Comparison of ENCODE assay signal across 16 cellular contexts in the genomic region with DNA sequence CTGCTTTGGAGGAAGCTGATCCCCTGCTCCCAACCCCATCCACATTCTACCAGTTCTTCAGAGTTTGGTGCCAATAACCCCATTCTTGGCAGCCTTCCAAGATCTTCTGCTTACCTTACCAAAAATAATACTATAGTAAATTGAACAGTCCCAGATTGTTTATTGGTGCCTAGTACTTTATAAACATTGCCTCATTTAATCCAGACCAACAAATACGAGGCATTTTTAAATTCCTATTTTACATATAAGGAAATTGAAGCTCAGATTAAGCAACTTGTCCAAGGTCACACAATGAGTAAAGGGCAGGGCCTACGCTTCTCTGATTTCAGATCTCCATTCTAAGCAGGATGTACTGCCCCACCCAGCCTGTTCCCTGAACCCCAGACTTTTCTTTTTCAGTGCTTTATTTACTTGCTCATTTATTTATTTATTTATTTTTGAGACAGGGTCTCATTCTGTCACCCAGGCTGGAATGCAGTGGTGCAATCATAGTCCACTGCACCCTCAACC. TPM values are rescaled to one million over a fixed set of nuclear protein-coding genes. Genes with fewer than 3 reads are reported as not detected.
DNase-seq lines count a peak whose midpoint lies in the region; ATAC-seq and TF ChIP-seq lines count a peak whose summit lies in the region.
"Had no signal": no experiment of that assay in that cellular context is flagged by ENCODE, and none has a peak within 500 bp of the region (broad histone marks: within the 10 kb centered on the region; RNA-seq: fewer than 3 reads in every experiment).

No MANE protein-coding gene starts in this region.

- WGBS in right lobe of liver (ENCODE audit: insufficient coverage, low coverage, low lambda C conversion rate, missing lambda C conversion rate) = 12% methylated on average over 2 of the region's 2 CpGs

- H3K27ac Mint-ChIP-seq in naive thymus-derived CD4-positive, alpha-beta T cell = no peak overlapping the region
- H3K27ac Mint-ChIP-seq: naive B cell, T-helper 17 cell had no signal

- intact Hi-C loops in right lobe of liver (cut with DNase I) = no loop called here
- intact Hi-C loops in naive thymus-derived CD4-positive, alpha-beta T cell (cut with micrococcal nuclease) = no loop called here

- no peak overlapping the region for H3K27ac ChIP-seq in right lobe of liver
- no peak overlapping the region for H3K27ac ChIP-seq in naive thymus-derived CD4-positive, alpha-beta T cell (ENCODE audit: low read depth, low read length)
- H3K27ac ChIP-seq: left ventricle myocardium inferior, psoas muscle had no signal

- H3K4me3 Mint-ChIP-seq in naive thymus-derived CD4-positive, alpha-beta T cell = no peak overlapping the region
- H3K4me3 Mint-ChIP-seq: naive B cell, T-helper 17 cell had no signal

- peaks cover 0 to 34% (median 6%) of the 10 kb centered on the region in 5 donors for H3K27me3 Mint-ChIP-seq in naive thymus-derived CD4-positive, alpha-beta T cell

- no peak overlapping the region for H3K4me3 ChIP-seq in Jurkat, Clone E6-1 (ENCODE audit: low read length)
- no peak overlapping the region for H3K4me3 ChIP-seq in right lobe of liver
- H3K4me3 ChIP-seq in naive thymus-derived CD4-positive, alpha-beta T cell (ENCODE audit: low read length) = no peak overlapping the region
- H3K4me3 ChIP-seq: left ventricle myocardium inferior, psoas muscle had no signal

- DNase-seq in Jurkat, Clone E6-1 (ENCODE audit: low read depth, low spot score) = peak; percentile 3
- DNase-seq in NCI-H2029 treated with DMSO at 0.1 percent for 48 hours (lab: John Stamatoyannopoulos, UW) = peak; percentile 94
- peak; percentile 12 for DNase-seq in NCI-H82 treated with DMSO at 0.1 percent for 48 hours (lab: John Stamatoyannopoulos, UW; ENCODE audit: unreplicated experiment)
- DNase-seq in right lobe of liver = peak in 1 of 3 donors; percentile 63
- DNase-seq in naive thymus-derived CD4-positive, alpha-beta T cell = no peak
- no peak for DNase-seq in SIG-M5 (lab: John Stamatoyannopoulos, UW)
- DNase-seq: activated CD4-positive, alpha-beta T cell treated with anti-CD3 and anti-CD28 coated beads for 1 hour; activated T-cell treated with anti-CD3 and anti-CD28 coated beads for 4 hours; C1 segment of cervical spinal cord; left ventricle myocardium inferior; naive B cell; psoas muscle; stimulated activated CD4-positive, alpha-beta T cell treated with anti-CD3 and anti-CD28 coated beads, Interleukin-15, amount 100 ng/mL, for 24 hours; T-helper 17 cell had no signal

- no peak for TF ChIP-seq CTCF in right lobe of liver (IDR thresholded peaks at IDR 0.05)

- H3K9me3 Mint-ChIP-seq in naive thymus-derived CD4-positive, alpha-beta T cell = no peaks in the 10 kb centered on the region

- CTCF ChIA-PET in naive thymus-derived CD4-positive, alpha-beta T cell (lab: Charles Lee) = interaction anchor here (0.6 to 0.9 kb wide), 2 partner anchors 83 to 167 kb away, joined by 3 to 6 read pairs; no protein-coding TSS in a partner anchor

- peak; percentile 65 to 71 (median 67) for ATAC-seq in right lobe of liver
- no peak for ATAC-seq in GM19351 (IDR thresholded peaks at IDR 0.05; ENCODE audit: unreplicated experiment)
- no peak for ATAC-seq in naive thymus-derived CD4-positive, alpha-beta T cell
- no peak for ATAC-seq in GM18858 (IDR thresholded peaks at IDR 0.05; ENCODE audit: unreplicated experiment)
- ATAC-seq: psoas muscle, T-helper 17 cell had no signal

- peaks cover 0 to 38% (median 8%) of the 10 kb centered on the region in 4 donors for H3K4me1 ChIP-seq in right lobe of liver
- H3K4me1 ChIP-seq in naive thymus-derived CD4-positive, alpha-beta T cell (ENCODE audit: control insufficient read depth in 2 of 2, insufficient read depth in 2 of 2, low read length in 2 of 2) = no peaks in the 10 kb centered on the region
- H3K4me1 ChIP-seq: left ventricle myocardium inferior, psoas muscle had no signal

- H3K27me3 ChIP-seq in right lobe of liver = no peaks in the 10 kb centered on the region
- no peaks in the 10 kb centered on the region for H3K27me3 ChIP-seq in naive thymus-derived CD4-positive, alpha-beta T cell (ENCODE audit: control insufficient read depth in 2 of 2, insufficient read depth in 2 of 2, low read length in 2 of 2)

- POLR2A ChIA-PET in naive thymus-derived CD4-positive, alpha-beta T cell (lab: Charles Lee) = no interaction called here

- no peak for TF ChIP-seq POLR2A in right lobe of liver (IDR thresholded peaks at IDR 0.05)

- no peaks in the 10 kb centered on the region for H3K36me3 Mint-ChIP-seq in naive thymus-derived CD4-positive, alpha-beta T cell
- H3K36me3 Mint-ChIP-seq: naive B cell had no signal

- no peaks in the 10 kb centered on the region for H3K4me1 Mint-ChIP-seq in naive thymus-derived CD4-positive, alpha-beta T cell
- H3K4me1 Mint-ChIP-seq: naive B cell, T-helper 17 cell had no signal

- no peaks in the 10 kb centered on the region for H3K36me3 ChIP-seq in right lobe of liver
- no peaks in the 10 kb centered on the region for H3K36me3 ChIP-seq in naive thymus-derived CD4-positive, alpha-beta T cell (ENCODE audit: control insufficient read depth in 2 of 3, insufficient read depth in 3 of 3, low read length in 3 of 3)
- H3K36me3 ChIP-seq: left ventricle myocardium inferior had no signal

- no peaks in the 10 kb centered on the region for H3K9me3 ChIP-seq in right lobe of liver
- H3K9me3 ChIP-seq in naive thymus-derived CD4-positive, alpha-beta T cell (ENCODE audit: control insufficient read depth in 2 of 3, low read length in 3 of 3) = no peaks in the 10 kb centered on the region
- H3K9me3 ChIP-seq: left ventricle myocardium inferior, psoas muscle had no signal

RNA-seq across cellular contexts. Expression of a gene that starts 33.0 kb away (rescaled TPM):
- 3.4 TPM for polyA plus RNA-seq in Jurkat, Clone E6-1 (2012; ENCODE audit: insufficient read depth, insufficient read length)
- 1 to 10 TPM in 5 of 6 experiments, under 1 TPM in 1; 0.34 to 4.3 (median 1.2) TPM for total RNA-seq in right lobe of liver
- total RNA-seq in naive thymus-derived CD4-positive, alpha-beta T cell = 1 to 10 TPM in 2 of 5 experiments, under 1 TPM in 3; 0.24 to 1.6 (median 0.80) TPM
- polyA plus RNA-seq in naive thymus-derived CD4-positive, alpha-beta T cell = under 1 TPM; 0.08 to 0.09 TPM

Comparison
In these comparisons a context has a peak if more than half of its experiments do, and no peak if none do; other contexts are left out.
1. DNase-seq: peak in Jurkat, Clone E6-1 (single experiment), NCI-H2029 treated with DMSO at 0.1 percent for 48 hours (single experiment) and NCI-H82 treated with DMSO at 0.1 percent for 48 hours (single experiment); none in naive thymus-derived CD4-positive, alpha-beta T cell (0 of 9) and SIG-M5 (single experiment).
2. ATAC-seq: peak in right lobe of liver (4 of 4); none in GM19351 (single experiment), naive thymus-derived CD4-positive, alpha-beta T cell (single experiment) and GM18858 (single experiment).